Comparison of ENCODE assay signal across 1 cellular context in the genomic region with DNA sequence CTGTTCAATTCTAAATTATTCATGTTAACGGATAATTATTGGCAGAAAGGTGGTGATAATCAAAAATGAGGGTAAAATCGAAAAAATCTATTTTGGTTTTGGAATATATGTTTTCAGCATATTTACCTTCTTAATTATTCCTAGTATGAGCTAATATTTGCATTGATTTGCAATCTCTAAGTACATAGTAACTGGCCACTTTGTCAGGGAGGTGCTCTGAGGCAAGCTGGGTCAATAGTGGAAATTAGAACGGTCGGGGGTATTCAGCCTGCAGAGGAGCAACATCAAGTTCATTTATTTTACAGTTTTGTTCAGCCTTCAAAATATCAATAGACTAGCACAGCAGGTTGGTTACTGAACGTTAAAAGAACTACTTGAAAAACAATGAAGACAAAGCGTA.
TF ChIP-seq lines count a peak whose summit lies in the region.

No MANE protein-coding gene starts in this region.

TF ChIP-seq in H1, 55 proteins besides CTCF, POLR2A, EP300 and RAD21:
- TF ChIP-seq SAP30 (IDR thresholded peaks at IDR 0.05; ENCODE audit: insufficient read depth, insufficient replicate concordance, low read length) = no peak
- no peak for TF ChIP-seq BCL11A (IDR thresholded peaks at IDR 0.05; ENCODE audit: low read depth in 2 of 2, low read length in 2 of 2)
- TF ChIP-seq, protein P1, sequence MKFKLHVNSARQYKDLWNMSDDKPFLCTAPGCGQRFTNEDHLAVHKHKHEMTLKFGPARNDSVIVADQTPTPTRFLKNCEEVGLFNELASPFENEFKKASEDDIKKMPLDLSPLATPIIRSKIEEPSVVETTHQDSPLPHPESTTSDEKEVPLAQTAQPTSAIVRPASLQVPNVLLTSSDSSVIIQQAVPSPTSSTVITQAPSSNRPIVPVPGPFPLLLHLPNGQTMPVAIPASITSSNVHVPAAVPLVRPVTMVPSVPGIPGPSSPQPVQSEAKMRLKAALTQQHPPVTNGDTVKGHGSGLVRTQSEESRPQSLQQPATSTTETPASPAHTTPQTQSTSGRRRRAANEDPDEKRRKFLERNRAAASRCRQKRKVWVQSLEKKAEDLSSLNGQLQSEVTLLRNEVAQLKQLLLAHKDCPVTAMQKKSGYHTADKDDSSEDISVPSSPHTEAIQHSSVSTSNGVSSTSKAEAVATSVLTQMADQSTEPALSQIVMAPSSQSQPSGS (IDR thresholded peaks at IDR 0.05; ENCODE audit: low read length) = no peak
- no peak for TF ChIP-seq SRF (IDR thresholded peaks at IDR 0.05; ENCODE audit: low read depth, low read length)
- TF ChIP-seq NANOG (IDR thresholded peaks at IDR 0.05; ENCODE audit: insufficient read depth, low read depth, low read length, poor library complexity, severe bottlenecking) = no peak
- no peak for TF ChIP-seq YY1 (IDR thresholded peaks at IDR 0.05; ENCODE audit: low read depth, low read length)
